ENCODE assay signal across 1 cellular context in genomic region chr19:42422092-42422575, GRCh38.
TF ChIP-seq lines count a peak whose summit lies in the region.

No MANE protein-coding gene starts in this region.

TF ChIP-seq in IMR-90, 13 proteins besides CTCF, POLR2A, EP300 and RAD21:
- TF ChIP-seq BHLHE40 (IDR thresholded peaks at IDR 0.05; ENCODE audit: low read depth, low read length): no peak
- TF ChIP-seq FOS (IDR thresholded peaks at IDR 0.05; ENCODE audit: low read depth, low read length): no peak
- TF ChIP-seq, protein P1, sequence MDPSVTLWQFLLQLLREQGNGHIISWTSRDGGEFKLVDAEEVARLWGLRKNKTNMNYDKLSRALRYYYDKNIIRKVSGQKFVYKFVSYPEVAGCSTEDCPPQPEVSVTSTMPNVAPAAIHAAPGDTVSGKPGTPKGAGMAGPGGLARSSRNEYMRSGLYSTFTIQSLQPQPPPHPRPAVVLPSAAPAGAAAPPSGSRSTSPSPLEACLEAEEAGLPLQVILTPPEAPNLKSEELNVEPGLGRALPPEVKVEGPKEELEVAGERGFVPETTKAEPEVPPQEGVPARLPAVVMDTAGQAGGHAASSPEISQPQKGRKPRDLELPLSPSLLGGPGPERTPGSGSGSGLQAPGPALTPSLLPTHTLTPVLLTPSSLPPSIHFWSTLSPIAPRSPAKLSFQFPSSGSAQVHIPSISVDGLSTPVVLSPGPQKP (IDR thresholded peaks at IDR 0.05; ENCODE audit: borderline replicate concordance, low read depth, low read length): no peak
- TF ChIP-seq, protein P2, sequence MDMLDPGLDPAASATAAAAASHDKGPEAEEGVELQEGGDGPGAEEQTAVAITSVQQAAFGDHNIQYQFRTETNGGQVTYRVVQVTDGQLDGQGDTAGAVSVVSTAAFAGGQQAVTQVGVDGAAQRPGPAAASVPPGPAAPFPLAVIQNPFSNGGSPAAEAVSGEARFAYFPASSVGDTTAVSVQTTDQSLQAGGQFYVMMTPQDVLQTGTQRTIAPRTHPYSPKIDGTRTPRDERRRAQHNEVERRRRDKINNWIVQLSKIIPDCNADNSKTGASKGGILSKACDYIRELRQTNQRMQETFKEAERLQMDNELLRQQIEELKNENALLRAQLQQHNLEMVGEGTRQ (IDR thresholded peaks at IDR 0.05; ENCODE audit: low read depth, low read length): no peak
- no peak for TF ChIP-seq CHD1 (IDR thresholded peaks at IDR 0.05; ENCODE audit: low read depth, low read length)
- TF ChIP-seq RFX5 (IDR thresholded peaks at IDR 0.05; ENCODE audit: low read depth, low read length): no peak
- TF ChIP-seq MAFK (IDR thresholded peaks at IDR 0.05; ENCODE audit: low read depth, low read length): no peak
- no peak for TF ChIP-seq SMC3 (IDR thresholded peaks at IDR 0.05; ENCODE audit: low read depth, low read length)
- no peak for TF ChIP-seq MAZ (IDR thresholded peaks at IDR 0.05; ENCODE audit: borderline replicate concordance, low read depth, low read length)
- no peak for TF ChIP-seq CEBPB (IDR thresholded peaks at IDR 0.05; ENCODE audit: low read depth, low read length)
- no peak for TF ChIP-seq RCOR1 (IDR thresholded peaks at IDR 0.05; ENCODE audit: insufficient replicate concordance, low read length)
- no peak for TF ChIP-seq MXI1 (IDR thresholded peaks at IDR 0.05; ENCODE audit: borderline replicate concordance, low read depth, low read length)
- no peak for TF ChIP-seq NFE2L2 (IDR thresholded peaks at IDR 0.05; ENCODE audit: low read depth, low read length)
